Comparison of ENCODE assay signal across 1 cellular context in the genomic region with DNA sequence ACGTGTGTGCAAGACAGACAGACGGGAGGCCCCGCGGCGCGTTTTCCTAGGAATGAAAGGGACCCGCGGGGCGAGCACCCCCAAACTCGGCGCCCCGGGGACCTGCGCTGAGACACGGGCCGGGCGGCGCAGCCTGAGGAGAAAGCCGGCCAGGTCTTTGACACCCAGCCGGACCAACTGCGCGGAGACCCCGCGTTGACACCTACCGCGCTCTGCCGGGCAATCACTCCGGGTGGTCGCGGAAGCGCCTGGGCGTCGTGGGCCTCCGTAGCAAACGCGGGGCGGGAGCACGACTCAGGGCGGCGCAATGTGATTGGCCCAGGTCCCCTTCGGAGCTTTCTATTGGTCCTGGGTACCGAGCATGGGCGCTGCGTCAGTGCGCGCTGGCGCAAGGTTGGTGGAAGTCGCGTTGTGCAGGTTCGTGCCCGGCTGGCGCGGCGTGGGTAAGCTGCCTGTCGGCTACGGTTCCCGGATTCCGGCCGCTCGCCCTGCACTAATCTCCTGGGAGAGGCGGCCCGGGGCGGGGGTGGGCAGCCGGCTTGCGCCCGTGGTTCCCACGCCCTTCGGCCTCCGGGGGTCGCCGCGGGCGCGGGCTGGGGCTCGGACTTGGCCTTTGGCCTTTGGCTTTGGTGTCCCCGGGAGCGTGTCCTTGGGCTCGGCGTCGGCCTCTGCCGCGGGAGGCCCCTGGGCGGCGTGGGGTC.
TF ChIP-seq lines count a peak whose summit lies in the region.

Gene FASTKD3, minus strand, starts transcription at position 259 of the 701 bp plus-strand sequence. CDS start 948 bp downstream, outside the sequence.
Gene MTRR, plus strand, starts transcription at position 376 of the 701 bp plus-strand sequence. CDS start 1,647 bp downstream, outside the sequence.

TF ChIP-seq in HepG2, 621 proteins besides CTCF, POLR2A, EP300 and RAD21 (continued from another document and continues in another):
- TF ChIP-seq ZNF546 (CRISPR knock-in tag; conservative IDR thresholded peaks at IDR 0.05): peak; percentile 90
- no peak for TF ChIP-seq ARID3A (IDR thresholded peaks at IDR 0.05; ENCODE audit: low read depth, low read length)
- TF ChIP-seq SRSF1 (optimal IDR thresholded peaks at IDR 0.05; ENCODE audit: low read depth, low read length): peak; percentile 75
- TF ChIP-seq MAFK (conservative IDR thresholded peaks at IDR 0.05 in 1 of 2, IDR thresholded peaks at IDR 0.05 in 1 of 2; ENCODE audit: low read length in 2 of 2): no peak
- TF ChIP-seq ZNF780A (CRISPR knock-in tag; IDR thresholded peaks at IDR 0.05): no peak
- TF ChIP-seq PHF20 (CRISPR knock-in tag; IDR thresholded peaks at IDR 0.05): peak; percentile 78
- no peak for TF ChIP-seq IRX3 (CRISPR knock-in tag; IDR thresholded peaks at IDR 0.05; ENCODE audit: borderline replicate concordance, low read depth)
- TF ChIP-seq ZNF724P (CRISPR knock-in tag; IDR thresholded peaks at IDR 0.05; ENCODE audit: borderline replicate concordance): peak; percentile 75; the same call in 1 of the 2 replicates
- TF ChIP-seq SATB2 (CRISPR knock-in tag; IDR thresholded peaks at IDR 0.05): no peak
- peak; percentile 52; the same call in 1 of the 2 replicates for TF ChIP-seq ZBTB38 (CRISPR knock-in tag; IDR thresholded peaks at IDR 0.05)
- no peak for TF ChIP-seq ZNF460 (CRISPR knock-in tag; IDR thresholded peaks at IDR 0.05; ENCODE audit: borderline replicate concordance)
- TF ChIP-seq HOXA3 (CRISPR knock-in tag; IDR thresholded peaks at IDR 0.05): peak; percentile 88
- TF ChIP-seq TBP (CRISPR knock-in tag; IDR thresholded peaks at IDR 0.05): no peak
- TF ChIP-seq, protein P1, sequence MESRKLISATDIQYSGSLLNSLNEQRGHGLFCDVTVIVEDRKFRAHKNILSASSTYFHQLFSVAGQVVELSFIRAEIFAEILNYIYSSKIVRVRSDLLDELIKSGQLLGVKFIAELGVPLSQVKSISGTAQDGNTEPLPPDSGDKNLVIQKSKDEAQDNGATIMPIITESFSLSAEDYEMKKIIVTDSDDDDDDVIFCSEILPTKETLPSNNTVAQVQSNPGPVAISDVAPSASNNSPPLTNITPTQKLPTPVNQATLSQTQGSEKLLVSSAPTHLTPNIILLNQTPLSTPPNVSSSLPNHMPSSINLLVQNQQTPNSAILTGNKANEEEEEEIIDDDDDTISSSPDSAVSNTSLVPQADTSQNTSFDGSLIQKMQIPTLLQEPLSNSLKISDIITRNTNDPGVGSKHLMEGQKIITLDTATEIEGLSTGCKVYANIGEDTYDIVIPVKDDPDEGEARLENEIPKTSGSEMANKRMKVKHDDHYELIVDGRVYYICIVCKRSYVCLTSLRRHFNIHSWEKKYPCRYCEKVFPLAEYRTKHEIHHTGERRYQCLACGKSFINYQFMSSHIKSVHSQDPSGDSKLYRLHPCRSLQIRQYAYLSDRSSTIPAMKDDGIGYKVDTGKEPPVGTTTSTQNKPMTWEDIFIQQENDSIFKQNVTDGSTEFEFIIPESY (CRISPR knock-in tag; IDR thresholded peaks at IDR 0.05): no peak
- TF ChIP-seq, protein P2, sequence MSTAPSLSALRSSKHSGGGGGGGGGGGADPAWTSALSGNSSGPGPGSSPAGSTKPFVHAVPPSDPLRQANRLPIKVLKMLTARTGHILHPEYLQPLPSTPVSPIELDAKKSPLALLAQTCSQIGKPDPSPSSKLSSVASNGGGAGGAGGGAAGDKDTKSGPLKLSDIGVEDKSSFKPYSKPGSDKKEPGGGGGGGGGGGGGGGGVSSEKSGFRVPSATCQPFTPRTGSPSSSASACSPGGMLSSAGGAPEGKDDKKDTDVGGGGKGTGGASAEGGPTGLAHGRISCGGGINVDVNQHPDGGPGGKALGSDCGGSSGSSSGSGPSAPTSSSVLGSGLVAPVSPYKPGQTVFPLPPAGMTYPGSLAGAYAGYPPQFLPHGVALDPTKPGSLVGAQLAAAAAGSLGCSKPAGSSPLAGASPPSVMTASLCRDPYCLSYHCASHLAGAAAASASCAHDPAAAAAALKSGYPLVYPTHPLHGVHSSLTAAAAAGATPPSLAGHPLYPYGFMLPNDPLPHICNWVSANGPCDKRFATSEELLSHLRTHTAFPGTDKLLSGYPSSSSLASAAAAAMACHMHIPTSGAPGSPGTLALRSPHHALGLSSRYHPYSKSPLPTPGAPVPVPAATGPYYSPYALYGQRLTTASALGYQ (CRISPR knock-in tag; IDR thresholded peaks at IDR 0.05): no peak; the same call in 1 of the 2 replicates
- TF ChIP-seq ZNF580 (CRISPR knock-in tag; IDR thresholded peaks at IDR 0.05; ENCODE audit: borderline replicate concordance, low read depth): 0 out of 2 replicates have a peak, but pooled peaks have one; percentile 26
- TF ChIP-seq MED1 (CRISPR knock-in tag; IDR thresholded peaks at IDR 0.05): no peak; the same call in 1 of the 2 replicates
- TF ChIP-seq, protein P3, sequence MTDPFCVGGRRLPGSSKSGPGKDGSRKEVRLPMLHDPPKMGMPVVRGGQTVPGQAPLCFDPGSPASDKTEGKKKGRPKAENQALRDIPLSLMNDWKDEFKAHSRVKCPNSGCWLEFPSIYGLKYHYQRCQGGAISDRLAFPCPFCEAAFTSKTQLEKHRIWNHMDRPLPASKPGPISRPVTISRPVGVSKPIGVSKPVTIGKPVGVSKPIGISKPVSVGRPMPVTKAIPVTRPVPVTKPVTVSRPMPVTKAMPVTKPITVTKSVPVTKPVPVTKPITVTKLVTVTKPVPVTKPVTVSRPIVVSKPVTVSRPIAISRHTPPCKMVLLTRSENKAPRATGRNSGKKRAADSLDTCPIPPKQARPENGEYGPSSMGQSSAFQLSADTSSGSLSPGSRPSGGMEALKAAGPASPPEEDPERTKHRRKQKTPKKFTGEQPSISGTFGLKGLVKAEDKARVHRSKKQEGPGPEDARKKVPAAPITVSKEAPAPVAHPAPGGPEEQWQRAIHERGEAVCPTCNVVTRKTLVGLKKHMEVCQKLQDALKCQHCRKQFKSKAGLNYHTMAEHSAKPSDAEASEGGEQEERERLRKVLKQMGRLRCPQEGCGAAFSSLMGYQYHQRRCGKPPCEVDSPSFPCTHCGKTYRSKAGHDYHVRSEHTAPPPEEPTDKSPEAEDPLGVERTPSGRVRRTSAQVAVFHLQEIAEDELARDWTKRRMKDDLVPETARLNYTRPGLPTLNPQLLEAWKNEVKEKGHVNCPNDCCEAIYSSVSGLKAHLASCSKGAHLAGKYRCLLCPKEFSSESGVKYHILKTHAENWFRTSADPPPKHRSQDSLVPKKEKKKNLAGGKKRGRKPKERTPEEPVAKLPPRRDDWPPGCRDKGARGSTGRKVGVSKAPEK (CRISPR knock-in tag; IDR thresholded peaks at IDR 0.05; ENCODE audit: borderline replicate concordance): no peak
- TF ChIP-seq SALL2 (CRISPR knock-in tag; IDR thresholded peaks at IDR 0.05): no peak
- no peak for TF ChIP-seq SNRNP70 (IDR thresholded peaks at IDR 0.05; ENCODE audit: low read depth, low read length)
- TF ChIP-seq, protein P4, sequence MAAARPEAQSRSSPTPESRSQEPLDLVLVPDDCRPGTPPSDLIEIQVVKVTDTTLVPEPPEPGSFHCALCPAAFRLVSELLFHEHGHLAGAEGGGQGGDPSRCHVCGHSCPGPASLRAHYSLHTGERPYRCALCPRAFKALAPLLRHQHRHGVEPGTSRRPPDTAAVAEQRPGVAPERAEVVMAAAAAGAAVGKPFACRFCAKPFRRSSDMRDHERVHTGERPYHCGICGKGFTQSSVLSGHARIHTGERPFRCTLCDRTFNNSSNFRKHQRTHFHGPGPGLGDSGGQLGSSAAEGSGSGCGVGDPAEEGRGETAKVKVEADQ (CRISPR knock-in tag; IDR thresholded peaks at IDR 0.05; ENCODE audit: borderline replicate concordance): peak; percentile 72; the same call in 1 of the 2 replicates
- peak; percentile 82 for TF ChIP-seq ZNF883 (CRISPR knock-in tag; IDR thresholded peaks at IDR 0.05; ENCODE audit: not compliant biosample characterization)
- no peak for TF ChIP-seq ZNF224 (CRISPR knock-in tag; IDR thresholded peaks at IDR 0.05)
- no peak for TF ChIP-seq JUNB (CRISPR knock-in tag; IDR thresholded peaks at IDR 0.05; ENCODE audit: borderline replicate concordance)
- TF ChIP-seq, protein P5, sequence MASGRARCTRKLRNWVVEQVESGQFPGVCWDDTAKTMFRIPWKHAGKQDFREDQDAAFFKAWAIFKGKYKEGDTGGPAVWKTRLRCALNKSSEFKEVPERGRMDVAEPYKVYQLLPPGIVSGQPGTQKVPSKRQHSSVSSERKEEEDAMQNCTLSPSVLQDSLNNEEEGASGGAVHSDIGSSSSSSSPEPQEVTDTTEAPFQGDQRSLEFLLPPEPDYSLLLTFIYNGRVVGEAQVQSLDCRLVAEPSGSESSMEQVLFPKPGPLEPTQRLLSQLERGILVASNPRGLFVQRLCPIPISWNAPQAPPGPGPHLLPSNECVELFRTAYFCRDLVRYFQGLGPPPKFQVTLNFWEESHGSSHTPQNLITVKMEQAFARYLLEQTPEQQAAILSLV (CRISPR knock-in tag; IDR thresholded peaks at IDR 0.05; ENCODE audit: borderline replicate concordance): peak; percentile 34; the same call in 1 of the 2 replicates
- peak; percentile 31; the same call in 1 of the 2 replicates for TF ChIP-seq ZSCAN21 (CRISPR knock-in tag; IDR thresholded peaks at IDR 0.05; ENCODE audit: borderline replicate concordance)
- peak; percentile 3; the same call in 1 of the 2 replicates for TF ChIP-seq FOXA3 (CRISPR knock-in tag; IDR thresholded peaks at IDR 0.05)
- peak; percentile 47 for TF ChIP-seq DMAP1 (CRISPR knock-in tag; IDR thresholded peaks at IDR 0.05)
- TF ChIP-seq HNRNPLL (IDR thresholded peaks at IDR 0.05; ENCODE audit: low read depth, low read length, poor library complexity, severe bottlenecking): peak; percentile 91
- TF ChIP-seq, protein P6, sequence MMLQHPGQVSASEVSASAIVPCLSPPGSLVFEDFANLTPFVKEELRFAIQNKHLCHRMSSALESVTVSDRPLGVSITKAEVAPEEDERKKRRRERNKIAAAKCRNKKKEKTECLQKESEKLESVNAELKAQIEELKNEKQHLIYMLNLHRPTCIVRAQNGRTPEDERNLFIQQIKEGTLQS (CRISPR knock-in tag; IDR thresholded peaks at IDR 0.05): no peak
- no peak for TF ChIP-seq WIZ (CRISPR knock-in tag; IDR thresholded peaks at IDR 0.05)
- TF ChIP-seq SP5 (CRISPR knock-in tag; IDR thresholded peaks at IDR 0.05; ENCODE audit: borderline replicate concordance, low read depth): no peak
- no peak for TF ChIP-seq ZBED4 (CRISPR knock-in tag; IDR thresholded peaks at IDR 0.05; ENCODE audit: borderline replicate concordance)
- TF ChIP-seq, protein P7, sequence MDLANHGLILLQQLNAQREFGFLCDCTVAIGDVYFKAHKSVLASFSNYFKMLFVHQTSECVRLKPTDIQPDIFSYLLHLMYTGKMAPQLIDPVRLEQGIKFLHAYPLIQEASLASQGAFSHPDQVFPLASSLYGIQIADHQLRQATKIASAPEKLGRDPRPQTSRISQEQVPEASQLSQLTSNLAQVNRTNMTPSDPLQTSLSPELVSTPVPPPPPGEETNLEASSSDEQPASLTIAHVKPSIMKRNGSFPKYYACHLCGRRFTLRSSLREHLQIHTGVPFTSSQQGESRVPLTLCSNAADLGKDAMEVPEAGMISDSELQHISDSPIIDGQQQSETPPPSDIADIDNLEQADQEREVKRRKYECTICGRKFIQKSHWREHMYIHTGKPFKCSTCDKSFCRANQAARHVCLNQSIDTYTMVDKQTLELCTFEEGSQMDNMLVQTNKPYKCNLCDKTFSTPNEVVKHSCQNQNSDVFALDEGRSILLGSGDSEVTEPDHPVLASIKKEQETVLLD (CRISPR knock-in tag; IDR thresholded peaks at IDR 0.05; ENCODE audit: low read depth): no peak
- no peak; the same call in 1 of the 2 replicates for TF ChIP-seq TFDP2 (CRISPR knock-in tag; IDR thresholded peaks at IDR 0.05)
- no peak for TF ChIP-seq ZNF740 (CRISPR knock-in tag; IDR thresholded peaks at IDR 0.05)
